ENCODE assay signal across 11 cellular contexts in the genomic region with DNA sequence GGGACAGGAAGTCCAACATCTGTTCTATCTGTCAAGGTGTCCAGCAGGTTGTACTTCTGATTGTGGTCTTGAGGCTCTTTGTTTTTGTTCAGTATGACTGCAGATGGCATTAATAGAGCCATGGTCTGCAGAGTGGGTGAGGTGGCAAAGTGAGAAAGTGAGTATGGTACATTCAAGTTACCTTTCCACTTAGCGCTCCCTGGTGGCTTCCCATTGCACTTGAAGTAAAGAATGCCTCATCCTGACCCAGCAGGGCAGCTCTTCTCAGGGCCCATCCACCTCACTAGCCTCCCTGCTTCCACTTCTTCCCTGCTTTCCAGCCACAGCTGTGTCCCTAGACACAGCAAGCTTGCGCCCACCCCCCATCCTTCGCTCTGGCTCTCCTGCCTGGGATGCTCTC.
DNase-seq lines count a peak whose midpoint lies in the region; TF ChIP-seq lines count a peak whose summit lies in the region.
"Had no signal": no experiment of that assay in that cellular context is flagged by ENCODE, and none has a peak within 500 bp of the region (broad histone marks: within the 10 kb centered on the region; RNA-seq: fewer than 3 reads in every experiment).

No MANE protein-coding gene starts in this region.

- no peaks in the 10 kb centered on the region for H3K9me3 Mint-ChIP-seq in endodermal cell

- no peaks in the 10 kb centered on the region for H3K36me3 ChIP-seq in endodermal cell (ENCODE audit: control insufficient read depth, insufficient read depth, low read length)

- no peak overlapping the region for H3K4me3 ChIP-seq in endodermal cell (ENCODE audit: low read length)

- no peaks in the 10 kb centered on the region for H3K27me3 Mint-ChIP-seq in endodermal cell (ENCODE audit: insufficient read depth)

- H3K4me1 ChIP-seq in endodermal cell (ENCODE audit: control insufficient read depth, insufficient read depth, low read length) = no peaks in the 10 kb centered on the region

- no peak overlapping the region for H3K9ac ChIP-seq in endodermal cell (ENCODE audit: extremely low read depth, low read length, poor library complexity, severe bottlenecking)

- H3K27ac Mint-ChIP-seq in endodermal cell = peak overlapping the region; percentile 35

- peaks cover 16% of the 10 kb centered on the region for H3K4me1 Mint-ChIP-seq in endodermal cell

- H3K36me3 Mint-ChIP-seq in endodermal cell (ENCODE audit: low read depth) = no peaks in the 10 kb centered on the region

- H3K4me3 Mint-ChIP-seq in endodermal cell = no peak overlapping the region

- peak; percentile 46 for DNase-seq in NCI-H82 (lab: John Stamatoyannopoulos, UW)
- DNase-seq in NCI-H82 treated with DMSO at 0.1 percent for 48 hours (lab: John Stamatoyannopoulos, UW; ENCODE audit: unreplicated experiment) = no peak
- peak; percentile 5 for DNase-seq in NCI-H460 (ENCODE audit: extremely low read depth, low read depth)
- peak; percentile 88 for DNase-seq in endodermal cell
- DNase-seq in stimulated activated CD4-positive, alpha-beta T cell treated with anti-CD3 and anti-CD28 coated beads, Interleukin-12 subunit alpha, Interleukin-12 subunit beta, amount 100 ng/mL, for 4 hours = peak; percentile 19
- no peak for DNase-seq in NCI-H2196 (lab: John Stamatoyannopoulos, UW; ENCODE audit: unreplicated experiment)
- no peak for DNase-seq in NCI-H1694 treated with DMSO at 0.1 percent for 48 hours (lab: John Stamatoyannopoulos, UW)
- no peak for DNase-seq in NCI-H2171 (lab: John Stamatoyannopoulos, UW)
- DNase-seq: amygdala, NCI-H524 treated with DMSO at 0.1 percent for 48 hours, substantia nigra had no signal

- 61 to 80% methylated on average over 2 to 3 of the region's 3 CpGs for WGBS in endodermal cell (ENCODE audit: insufficient coverage in 1 of 2, insufficient read length in 1 of 2), 2 experiments

- H3K27me3 ChIP-seq in endodermal cell (ENCODE audit: control insufficient read depth, insufficient read depth, low read length, poor library complexity, severe bottlenecking) = peaks cover under 1% of the 10 kb centered on the region

- TF ChIP-seq CTCF in endodermal cell (conservative IDR thresholded peaks at IDR 0.05) = peak; percentile 78

- no peak overlapping the region for H3K27ac ChIP-seq in endodermal cell (ENCODE audit: low read depth, low read length)

- no peaks in the 10 kb centered on the region for H3K9me3 ChIP-seq in endodermal cell (ENCODE audit: control insufficient read depth, low read length)

Comparison
In these comparisons a context has a peak if more than half of its experiments do, and no peak if none do; other contexts are left out.
1. DNase-seq: peak in NCI-H82 (single experiment), NCI-H460 (single experiment), endodermal cell (single experiment) and stimulated activated CD4-positive, alpha-beta T cell treated with anti-CD3 and anti-CD28 coated beads, Interleukin-12 subunit alpha, Interleukin-12 subunit beta, amount 100 ng/mL, for 4 hours (single experiment); none in NCI-H82 treated with DMSO at 0.1 percent for 48 hours (single experiment), NCI-H2196 (single experiment), NCI-H1694 treated with DMSO at 0.1 percent for 48 hours (single experiment) and NCI-H2171 (single experiment).